In genomic region chr19:9914315-9915207, GRCh38 we compare ENCODE assay signal across 8 cellular contexts. TPM values are rescaled to one million over a fixed set of nuclear protein-coding genes. Genes with fewer than 3 reads are reported as not detected.
A peak's percentile ranks its signal among the peaks of the same experiment; 100 is the strongest.
DNase-seq lines count a peak whose midpoint lies in the region; ATAC-seq and TF ChIP-seq lines count a peak whose summit lies in the region.

No MANE protein-coding gene starts in this region.

- H3K9me3 Mint-ChIP-seq in activated CD8-positive, alpha-beta memory T cell treated with anti-CD3 and anti-CD28 coated beads, Interleukin-2, amount 10 ng/mL, durations not matched to agents 7 days and 5 days (ENCODE audit: low read depth) = no peaks in the 10 kb centered on the region
- H3K9me3 Mint-ChIP-seq in endodermal cell = no peaks in the 10 kb centered on the region

- WGBS in endodermal cell (ENCODE audit: insufficient coverage in 1 of 2, insufficient read length in 1 of 2), 2 experiments = 0 to 1% methylated on average over 43 to 65 of the region's 65 CpGs

- peaks cover 10% of the 10 kb centered on the region for H3K27me3 ChIP-seq in endodermal cell (ENCODE audit: control insufficient read depth, insufficient read depth, low read length, poor library complexity, severe bottlenecking)

- peak; percentile 69 for ATAC-seq in HG02759 (IDR thresholded peaks at IDR 0.05; ENCODE audit: unreplicated experiment)
- ATAC-seq in activated CD8-positive, alpha-beta memory T cell treated with anti-CD3 and anti-CD28 coated beads, Interleukin-2, amount 10 ng/mL, durations not matched to agents 7 days and 5 days = peak; percentile 94

- H3K27me3 Mint-ChIP-seq in activated CD8-positive, alpha-beta memory T cell treated with anti-CD3 and anti-CD28 coated beads, Interleukin-2, amount 10 ng/mL, durations not matched to agents 7 days and 5 days = peaks cover 29% of the 10 kb centered on the region
- H3K27me3 Mint-ChIP-seq in endodermal cell (ENCODE audit: insufficient read depth) = peaks cover 7% of the 10 kb centered on the region

- H3K36me3 ChIP-seq in endodermal cell (ENCODE audit: control insufficient read depth, insufficient read depth, low read length) = no peaks in the 10 kb centered on the region

- no peaks in the 10 kb centered on the region for H3K36me3 Mint-ChIP-seq in activated CD8-positive, alpha-beta memory T cell treated with anti-CD3 and anti-CD28 coated beads, Interleukin-2, amount 10 ng/mL, durations not matched to agents 7 days and 5 days
- no peaks in the 10 kb centered on the region for H3K36me3 Mint-ChIP-seq in endodermal cell (ENCODE audit: low read depth)

- H3K27ac ChIP-seq in endodermal cell (ENCODE audit: low read depth, low read length) = peak overlapping the region; percentile 55

- peak; percentile 86 for DNase-seq in COLO668 (lab: John Stamatoyannopoulos, UW; ENCODE audit: unreplicated experiment)
- DNase-seq in NOMO-1 treated with DMSO at 0.1 percent for 48 hours (lab: John Stamatoyannopoulos, UW; ENCODE audit: unreplicated experiment) = peak; percentile 86
- peak; percentile 89 for DNase-seq in activated CD8-positive, alpha-beta memory T cell treated with anti-CD3 and anti-CD28 coated beads, Interleukin-2, amount 10 ng/mL, durations not matched to agents 7 days and 5 days
- DNase-seq in endodermal cell = peak; percentile 96
- DNase-seq in mucosa of gallbladder (ENCODE audit: low spot score) = peak; percentile 70
- peak; percentile 59 to 64 for DNase-seq in stimulated activated CD8-positive, alpha-beta memory T cell treated with anti-CD3 and anti-CD28 coated beads, Interleukin-4, amount 100 ng/mL, for 1 hour (ENCODE audit: low read depth in 2 of 2, low spot score in 1 of 2)
- no peak for DNase-seq in NCI-H2081 treated with DMSO at 0.1 percent for 48 hours (lab: John Stamatoyannopoulos, UW)

- H3K4me3 ChIP-seq in endodermal cell (ENCODE audit: low read length) = peak overlapping the region; percentile 83

- peak; percentile 82 for TF ChIP-seq CTCF in endodermal cell (conservative IDR thresholded peaks at IDR 0.05)

- H3K4me3 Mint-ChIP-seq in activated CD8-positive, alpha-beta memory T cell treated with anti-CD3 and anti-CD28 coated beads, Interleukin-2, amount 10 ng/mL, durations not matched to agents 7 days and 5 days = peak overlapping the region; percentile 41
- H3K4me3 Mint-ChIP-seq in endodermal cell = peak overlapping the region; percentile 60

- CTCF ChIA-PET in activated CD8-positive, alpha-beta memory T cell treated with anti-CD3 and anti-CD28 coated beads, Interleukin-2, amount 10 ng/mL, durations not matched to agents 7 days and 5 days (lab: Charles Lee) = interaction anchor here (0.8 kb wide), 1 partner anchor 190 kb away, joined by 4 read pairs; no protein-coding TSS in a partner anchor

- no peaks in the 10 kb centered on the region for H3K9me3 ChIP-seq in endodermal cell (ENCODE audit: control insufficient read depth, low read length)

- peaks cover 7% of the 10 kb centered on the region for H3K4me1 Mint-ChIP-seq in activated CD8-positive, alpha-beta memory T cell treated with anti-CD3 and anti-CD28 coated beads, Interleukin-2, amount 10 ng/mL, durations not matched to agents 7 days and 5 days
- H3K4me1 Mint-ChIP-seq in endodermal cell = peaks cover 9% of the 10 kb centered on the region

- no peak overlapping the region for H3K27ac Mint-ChIP-seq in activated CD8-positive, alpha-beta memory T cell treated with anti-CD3 and anti-CD28 coated beads, Interleukin-2, amount 10 ng/mL, durations not matched to agents 7 days and 5 days
- H3K27ac Mint-ChIP-seq in endodermal cell = peak overlapping the region; percentile 90

- no peaks in the 10 kb centered on the region for H3K4me1 ChIP-seq in endodermal cell (ENCODE audit: control insufficient read depth, insufficient read depth, low read length)

- H3K9ac ChIP-seq in endodermal cell (ENCODE audit: extremely low read depth, low read length, poor library complexity, severe bottlenecking) = peak overlapping the region; percentile 82

RNA-seq across cellular contexts. Expression of gene OLFM2, which starts 21.8 kb away (rescaled TPM):
- 1 to 10 TPM; 3.4 to 5.1 TPM for total RNA-seq in activated CD8-positive, alpha-beta memory T cell treated with anti-CD3 and anti-CD28 coated beads, Interleukin-2, amount 10 ng/mL, durations not matched to agents 7 days and 5 days
- total RNA-seq in endodermal cell = 10 to 100 TPM; 33.1 to 58.1 TPM
- polyA plus RNA-seq in endodermal cell (2013, experiment 1 of 2) = 43.7 TPM
- 40.9 TPM for polyA plus RNA-seq in endodermal cell (2013, experiment 2 of 2)
- total RNA-seq in mucosa of gallbladder = 10.8 TPM
